In genomic region chr6:31528307-31528777, GRCh38 we compare ENCODE assay signal across 1 cellular context.
TF ChIP-seq lines count a peak whose summit lies in the region.

No MANE protein-coding gene starts in this region.

TF ChIP-seq in GM12878, 131 proteins besides CTCF, POLR2A, EP300 and RAD21:
- TF ChIP-seq FOS (IDR thresholded peaks at IDR 0.05; ENCODE audit: borderline replicate concordance, extremely low read depth, insufficient read length): no peak
